ENCODE assay signal across 2 cellular contexts in the genomic region with DNA sequence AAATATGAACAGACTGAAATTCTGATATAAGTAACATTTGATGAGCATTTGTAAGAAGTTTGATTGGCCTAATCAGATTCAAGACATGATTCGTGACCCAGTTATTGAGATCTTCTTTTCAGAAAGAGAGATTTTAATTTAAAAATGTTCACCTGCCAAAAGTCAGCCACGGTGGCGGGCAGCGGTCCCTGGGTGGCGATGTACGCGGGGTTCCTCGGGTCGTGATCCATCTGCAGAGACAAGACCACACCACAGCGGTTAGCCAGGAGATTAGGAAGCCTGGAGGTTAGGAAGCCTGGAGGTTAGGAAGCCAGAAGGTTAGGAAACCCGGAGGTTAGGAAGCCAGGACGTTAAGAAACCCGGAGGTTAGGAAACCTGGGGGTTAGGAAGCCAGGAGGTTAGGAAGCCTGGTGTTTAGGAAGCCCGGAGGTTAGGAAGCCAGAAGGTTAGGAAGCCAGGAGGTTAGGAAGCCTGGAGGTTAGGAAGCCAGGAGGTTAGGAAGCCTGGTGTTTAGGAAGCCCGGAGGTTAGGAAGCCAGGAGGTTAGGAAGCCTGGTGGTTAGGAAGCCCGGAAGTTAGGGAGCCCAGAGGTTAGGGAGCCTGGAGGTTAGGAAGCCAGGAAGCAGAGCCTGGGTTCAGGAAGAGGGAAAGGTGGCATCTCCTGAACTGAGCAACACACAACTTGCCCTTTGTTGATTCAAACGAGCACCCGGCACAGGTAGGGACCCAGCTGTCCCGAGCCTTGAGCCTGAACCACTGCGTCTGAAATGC.
TF ChIP-seq lines count a peak whose summit lies in the region.

No MANE protein-coding gene starts in this region.

TF ChIP-seq in GM23338, 12 proteins besides CTCF, POLR2A, EP300 and RAD21:
- peak; percentile 41 for TF ChIP-seq POLR2AphosphoS5 (IDR thresholded peaks at IDR 0.05; ENCODE audit: low read depth)
- TF ChIP-seq STAT1 (IDR thresholded peaks at IDR 0.05; ENCODE audit: unreplicated experiment): no peak
TF ChIP-seq in GM23338: peak in this region for 1.

TF ChIP-seq in H1, 55 proteins besides CTCF, POLR2A, EP300 and RAD21:
- no peak for TF ChIP-seq CHD1 (IDR thresholded peaks at IDR 0.05; ENCODE audit: low read depth, low read length)
- TF ChIP-seq NANOG (IDR thresholded peaks at IDR 0.05; ENCODE audit: insufficient read depth, low read depth, low read length, poor library complexity, severe bottlenecking): peak; percentile 31
- peak; percentile 88 for TF ChIP-seq RNF2 (IDR thresholded peaks at IDR 0.05; ENCODE audit: borderline replicate concordance, low read depth, low read length, missing control alignments, poor library complexity, severe bottlenecking)
- 0 out of 2 replicates have a peak, but pooled peaks have one; percentile 33 for TF ChIP-seq RXRA (IDR thresholded peaks at IDR 0.05; ENCODE audit: insufficient read depth, low read depth, low read length)
- TF ChIP-seq CHD2 (IDR thresholded peaks at IDR 0.05; ENCODE audit: low read length): no peak
- TF ChIP-seq JUND (IDR thresholded peaks at IDR 0.05; ENCODE audit: low read length): no peak
- TF ChIP-seq SP1 (IDR thresholded peaks at IDR 0.05; ENCODE audit: low read depth, low read length): peak; percentile 60
- TF ChIP-seq ZNF274 (IDR thresholded peaks at IDR 0.05; ENCODE audit: borderline replicate concordance, extremely low read depth, low read length): peak; percentile 94
- TF ChIP-seq POLR2AphosphoS5 (IDR thresholded peaks at IDR 0.05; ENCODE audit: low read depth, low read length): peak; percentile 99
- TF ChIP-seq HDAC6 (IDR thresholded peaks at IDR 0.05; ENCODE audit: low read depth, low read length): peak; percentile 99
- TF ChIP-seq SP2 (IDR thresholded peaks at IDR 0.05; ENCODE audit: low read length): no peak
- peak; percentile 76; the same call in 1 of the 2 replicates for TF ChIP-seq EGR1 (IDR thresholded peaks at IDR 0.05; ENCODE audit: borderline replicate concordance, low read depth, low read length)
- peak; percentile 52; the same call in 1 of the 2 replicates for TF ChIP-seq TEAD4 (IDR thresholded peaks at IDR 0.05; ENCODE audit: low read depth, low read length)
- TF ChIP-seq HDAC2 (IDR thresholded peaks at IDR 0.05; ENCODE audit: borderline replicate concordance in 1 of 2, low read depth in 2 of 2, low read length in 2 of 2): peak; percentile 71 to 96; a peak in 3 of 4 replicates
- TF ChIP-seq TAF7 (optimal IDR thresholded peaks at IDR 0.05; ENCODE audit: borderline replicate concordance, low read depth, low read length): no peak
- TF ChIP-seq TCF12 (IDR thresholded peaks at IDR 0.05; ENCODE audit: low read depth, low read length): peak; percentile 98
